12 cellular contexts compared by ENCODE assay signal in the genomic region with DNA sequence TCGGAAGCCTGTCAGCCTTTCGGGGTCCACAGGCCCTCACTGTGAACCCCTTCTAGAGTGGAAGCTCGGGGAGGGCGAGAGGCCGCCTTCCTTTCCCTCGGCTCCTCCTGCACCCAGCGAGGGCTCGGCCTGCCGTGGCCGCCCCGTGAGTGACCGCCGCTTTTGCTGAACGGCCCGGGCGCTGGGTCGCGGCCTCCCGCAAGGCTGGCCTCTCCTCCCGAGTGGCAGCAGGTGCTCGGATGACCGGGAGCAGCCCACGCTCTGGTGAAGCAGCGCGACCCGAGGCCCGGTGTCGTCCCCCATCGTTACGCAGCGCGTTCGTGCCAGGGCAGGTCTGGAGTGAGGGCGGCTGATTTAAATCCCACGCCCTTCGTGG. TPM values are rescaled to one million over a fixed set of nuclear protein-coding genes. Genes with fewer than 3 reads are reported as not detected.
DNase-seq lines count a peak whose midpoint lies in the region; ATAC-seq and TF ChIP-seq lines count a peak whose summit lies in the region.
"Had no signal": no experiment of that assay in that cellular context is flagged by ENCODE, and none has a peak within 500 bp of the region (broad histone marks: within the 10 kb centered on the region; RNA-seq: fewer than 3 reads in every experiment).

No MANE protein-coding gene starts in this region.

- peak overlapping the region; percentile 60 for H3K4me3 Mint-ChIP-seq in nephron progenitor cell
- H3K4me3 Mint-ChIP-seq: activated T-helper 1 cell treated with anti-CD3 and anti-CD28 coated beads, Interleukin-12 subunit alpha, Interleukin-12 subunit beta, Interleukin-2, Interleukin-4 antibody, amounts not matched to agents 30 ng/mL and 10 ng/mL and 1 ng/mL, durations not matched to agents 14 hours and 24 hours and 36 hours had no signal

- H3K27ac ChIP-seq in heart right ventricle (no peak overlapping the region), right atrium auricular region (no peak overlapping the region), upper lobe of left lung (no peak overlapping the region)

- H3K36me3 ChIP-seq in heart right ventricle (peaks cover 0 to 4% (median 0%) of the 10 kb centered on the region in 9 donors), right atrium auricular region (no peaks in the 10 kb centered on the region), upper lobe of left lung (no peaks in the 10 kb centered on the region)

- no peaks in the 10 kb centered on the region for H3K36me3 Mint-ChIP-seq in nephron progenitor cell (ENCODE audit: low read depth)

- CTCF ChIA-PET in GM10248 (lab: Yijun Ruan, JAX), result interaction anchor here (1.5 to 7.2 kb wide), 4 partner anchors 8 to 55 kb away, joined by 3 to 43 read pairs (median 8); a partner anchor contains a TSS

- WGBS in heart right ventricle, 2 donors, result 23 to 38% methylated on average over 36 of the region's 36 CpGs
- 37 to 39% methylated on average over 19 to 25 of the region's 36 CpGs for WGBS in upper lobe of left lung, 2 donors

- TF ChIP-seq CTCF in heart right ventricle (IDR thresholded peaks at IDR 0.05) (no peak), right atrium auricular region (IDR thresholded peaks at IDR 0.05) (no peak), fibroblast of villous mesenchyme (IDR thresholded peaks at IDR 0.05; ENCODE audit: insufficient read depth, low read depth, low read length) (no peak), nephron progenitor cell (IDR thresholded peaks at IDR 0.05) (no peak), upper lobe of left lung (IDR thresholded peaks at IDR 0.05) (no peak), GM20000 (IDR thresholded peaks at IDR 0.05; ENCODE audit: extremely low read depth, missing control alignments) (no peak), GM10248 (IDR thresholded peaks at IDR 0.05; ENCODE audit: control extremely low read depth, extremely low read depth, low read depth, missing control alignments) (no peak)

- H3K9me3 ChIP-seq in heart right ventricle, result peaks cover 0 to 10% (median 0%) of the 10 kb centered on the region in 11 donors
- peaks cover 0 to 4% of the 10 kb centered on the region in 2 donors for H3K9me3 ChIP-seq in right atrium auricular region
- H3K9me3 ChIP-seq in upper lobe of left lung, result no peaks in the 10 kb centered on the region

- H3K4me1 Mint-ChIP-seq in nephron progenitor cell, result no peaks in the 10 kb centered on the region

- H3K27me3 ChIP-seq in heart right ventricle, result peaks cover 10 to 63% (median 38%) of the 10 kb centered on the region in 7 donors
- peaks cover 3 to 15% of the 10 kb centered on the region in 2 donors for H3K27me3 ChIP-seq in right atrium auricular region
- peaks cover 0 to 12% (median 9%) of the 10 kb centered on the region in 4 donors for H3K27me3 ChIP-seq in upper lobe of left lung

- POLR2A ChIA-PET in GM10248 (lab: Yijun Ruan, JAX), result no interaction called here

- TF ChIP-seq POLR2A in upper lobe of left lung (IDR thresholded peaks at IDR 0.05), result no peak

- intact Hi-C loops in heart right ventricle (cut with DNase I), result no loop called here

- no peak for TF ChIP-seq EP300 in upper lobe of left lung (IDR thresholded peaks at IDR 0.05)

- H3K4me1 ChIP-seq in heart right ventricle (peaks cover 0 to 12% (median 9%) of the 10 kb centered on the region in 9 donors), right atrium auricular region (peaks cover 0 to 10% of the 10 kb centered on the region in 2 donors), upper lobe of left lung (peaks cover 9 to 12% (median 10%) of the 10 kb centered on the region in 4 donors)

- H3K4me3 ChIP-seq in heart right ventricle, result peak overlapping the region in 9 of 10 donors; percentile 15 to 43 (median 35)
- peak overlapping the region in 1 of 2 donors; percentile 35 for H3K4me3 ChIP-seq in right atrium auricular region
- peak overlapping the region; percentile 42 for H3K4me3 ChIP-seq in fibroblast of villous mesenchyme (ENCODE audit: low read depth, low read length)
- H3K4me3 ChIP-seq in upper lobe of left lung, result peak overlapping the region in 3 of 4 donors; percentile 25 to 45 (median 38)

- peaks cover 99% of the 10 kb centered on the region for H3K27me3 Mint-ChIP-seq in nephron progenitor cell (ENCODE audit: low read depth, poor library complexity)

- H3K27ac Mint-ChIP-seq in nephron progenitor cell, result no peak overlapping the region
- H3K27ac Mint-ChIP-seq: activated T-helper 1 cell treated with anti-CD3 and anti-CD28 coated beads, Interleukin-12 subunit alpha, Interleukin-12 subunit beta, Interleukin-2, Interleukin-4 antibody, amounts not matched to agents 30 ng/mL and 10 ng/mL and 1 ng/mL, durations not matched to agents 14 hours and 24 hours and 36 hours had no signal

- peaks cover 24% of the 10 kb centered on the region for H3K9me3 Mint-ChIP-seq in nephron progenitor cell
- H3K9me3 Mint-ChIP-seq: activated T-helper 1 cell treated with anti-CD3 and anti-CD28 coated beads, Interleukin-12 subunit alpha, Interleukin-12 subunit beta, Interleukin-2, Interleukin-4 antibody, amounts not matched to agents 30 ng/mL and 10 ng/mL and 1 ng/mL, durations not matched to agents 14 hours and 24 hours and 36 hours had no signal

- ATAC-seq in heart right ventricle (no peak), upper lobe of left lung (ENCODE audit: low FRiP score in 2 of 2) (peak in 1 of 2 donors; percentile 43), HG02798 (IDR thresholded peaks at IDR 0.05; ENCODE audit: poor library complexity, unreplicated experiment) (no peak)

- DNase-seq in heart right ventricle (no peak), right atrium auricular region (ENCODE audit: low spot score) (no peak), fibroblast of villous mesenchyme (ENCODE audit: low read depth) (no peak), nephron progenitor cell (peak; percentile 40), upper lobe of left lung (peak in 1 of 2 donors; percentile 84), GM20000 (ENCODE audit: low spot score) (no peak), GM10248 (ENCODE audit: extremely low spot score) (no peak)
- DNase-seq: ACHN; NCI-H226; stimulated activated CD4-positive, alpha-beta T cell treated with anti-CD3 and anti-CD28 coated beads, Interleukin-1b, Interleukin-23, amount 100 ng/mL, for 48 hours had no signal

RNA-seq across cellular contexts. Expression of a gene that starts 53.8 kb away (rescaled TPM):
- total RNA-seq in heart right ventricle, result 1 to 10 TPM; 1.5 to 8.1 (median 2.0) TPM
- polyA plus RNA-seq in heart right ventricle, result 1 to 10 TPM; 1.8 to 1.9 TPM
- total RNA-seq in right atrium auricular region, result 1 to 10 TPM; 1.9 to 4.4 TPM
- 10.8 and 11.6 TPM in 2 replicates for total RNA-seq in fibroblast of villous mesenchyme
- 10 to 100 TPM; 15.0 to 47.1 (median 31.2) TPM for total RNA-seq in upper lobe of left lung
